Comparison of ENCODE assay signal across 1 cellular context in the genomic region with DNA sequence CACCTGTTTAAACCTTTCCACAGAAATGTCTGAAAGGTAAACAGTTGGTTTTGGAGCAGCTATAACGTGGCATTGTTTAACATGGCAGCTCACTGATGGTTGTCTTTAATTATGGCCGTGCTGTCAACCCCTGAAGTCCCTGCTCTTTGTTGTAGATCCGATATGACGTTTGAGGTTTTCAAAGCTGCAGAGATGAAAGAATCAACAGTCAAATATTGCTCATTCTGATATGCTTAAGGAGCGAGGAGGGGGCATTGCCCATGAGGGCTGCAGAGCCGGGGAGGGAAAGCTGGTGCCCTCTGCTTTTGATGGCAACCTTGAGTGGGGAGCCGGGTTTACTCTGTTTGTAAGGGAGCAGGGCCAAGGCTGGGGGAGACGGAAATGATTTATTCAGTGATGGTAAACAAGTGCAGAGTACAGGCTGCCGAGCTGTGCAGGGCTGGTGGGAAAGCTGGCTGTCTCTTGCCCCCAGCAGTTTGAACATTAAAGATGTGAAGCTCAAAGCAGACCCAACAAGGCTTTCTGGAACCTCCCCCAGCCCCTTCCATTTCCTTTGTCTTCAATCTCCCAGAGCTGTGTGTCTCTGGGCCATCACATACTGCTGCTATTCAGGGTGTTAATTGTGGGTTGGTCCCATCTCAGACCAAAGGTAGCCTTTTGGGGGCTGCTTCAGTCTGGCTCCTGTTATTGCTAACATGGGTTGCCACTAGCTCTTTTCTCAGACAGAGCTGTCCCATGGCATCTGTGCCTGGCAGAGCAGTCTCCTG.
A peak's percentile ranks its signal among the peaks of the same experiment; 100 is the strongest.
TF ChIP-seq lines count a peak whose summit lies in the region.

No MANE protein-coding gene starts in this region.

TF ChIP-seq in HepG2, 621 proteins besides CTCF, POLR2A, EP300 and RAD21 (continued from another document and continues in another):
- TF ChIP-seq, protein P1, sequence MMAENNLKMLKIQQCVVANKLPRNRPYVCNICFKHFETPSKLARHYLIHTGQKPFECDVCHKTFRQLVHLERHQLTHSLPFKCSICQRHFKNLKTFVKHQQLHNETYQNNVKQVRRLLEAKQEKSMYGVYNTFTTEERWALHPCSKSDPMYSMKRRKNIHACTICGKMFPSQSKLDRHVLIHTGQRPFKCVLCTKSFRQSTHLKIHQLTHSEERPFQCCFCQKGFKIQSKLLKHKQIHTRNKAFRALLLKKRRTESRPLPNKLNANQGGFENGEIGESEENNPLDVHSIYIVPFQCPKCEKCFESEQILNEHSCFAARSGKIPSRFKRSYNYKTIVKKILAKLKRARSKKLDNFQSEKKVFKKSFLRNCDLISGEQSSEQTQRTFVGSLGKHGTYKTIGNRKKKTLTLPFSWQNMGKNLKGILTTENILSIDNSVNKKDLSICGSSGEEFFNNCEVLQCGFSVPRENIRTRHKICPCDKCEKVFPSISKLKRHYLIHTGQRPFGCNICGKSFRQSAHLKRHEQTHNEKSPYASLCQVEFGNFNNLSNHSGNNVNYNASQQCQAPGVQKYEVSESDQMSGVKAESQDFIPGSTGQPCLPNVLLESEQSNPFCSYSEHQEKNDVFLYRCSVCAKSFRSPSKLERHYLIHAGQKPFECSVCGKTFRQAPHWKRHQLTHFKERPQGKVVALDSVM (CRISPR knock-in tag; IDR thresholded peaks at IDR 0.05) = 0 out of 2 replicates have a peak, but pooled peaks have one; percentile 10
- peak; percentile 55; the same call in 1 of the 2 replicates for TF ChIP-seq EHMT2 (IDR thresholded peaks at IDR 0.05; ENCODE audit: borderline replicate concordance, low read depth, low read length)
- TF ChIP-seq, protein P2, sequence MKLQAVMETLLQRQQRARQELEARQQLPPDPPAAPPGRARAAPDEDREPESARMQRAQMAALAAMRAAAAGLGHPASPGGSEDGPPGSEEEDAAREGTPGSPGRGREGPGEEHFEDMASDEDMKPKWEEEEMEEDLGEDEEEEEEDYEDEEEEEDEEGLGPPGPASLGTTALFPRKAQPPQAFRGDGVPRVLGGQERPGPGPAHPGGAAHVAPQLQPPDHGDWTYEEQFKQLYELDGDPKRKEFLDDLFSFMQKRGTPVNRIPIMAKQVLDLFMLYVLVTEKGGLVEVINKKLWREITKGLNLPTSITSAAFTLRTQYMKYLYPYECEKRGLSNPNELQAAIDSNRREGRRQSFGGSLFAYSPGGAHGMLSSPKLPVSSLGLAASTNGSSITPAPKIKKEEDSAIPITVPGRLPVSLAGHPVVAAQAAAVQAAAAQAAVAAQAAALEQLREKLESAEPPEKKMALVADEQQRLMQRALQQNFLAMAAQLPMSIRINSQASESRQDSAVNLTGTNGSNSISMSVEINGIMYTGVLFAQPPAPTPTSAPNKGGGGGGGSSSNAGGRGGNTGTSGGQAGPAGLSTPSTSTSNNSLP (IDR thresholded peaks at IDR 0.05; ENCODE audit: low read depth, low read length) = peak; percentile 68
- no peak for TF ChIP-seq ZNF138 (CRISPR knock-in tag; IDR thresholded peaks at IDR 0.05; ENCODE audit: low read depth)
- TF ChIP-seq HNF4G (IDR thresholded peaks at IDR 0.05; ENCODE audit: borderline replicate concordance, low read depth, low read length) = peak; percentile 52; the same call in 1 of the 2 replicates
- TF ChIP-seq HNF4G (CRISPR knock-in tag; IDR thresholded peaks at IDR 0.05; ENCODE audit: borderline replicate concordance, low read depth) = peak; percentile 48; the same call in 1 of the 2 replicates
- TF ChIP-seq ZNF503 (CRISPR knock-in tag; IDR thresholded peaks at IDR 0.05) = peak; percentile 92
- peak; percentile 100 for TF ChIP-seq SALL1 (CRISPR knock-in tag; IDR thresholded peaks at IDR 0.05)
- TF ChIP-seq ZNF75D (CRISPR knock-in tag; IDR thresholded peaks at IDR 0.05; ENCODE audit: borderline replicate concordance) = no peak
- peak; percentile 44; the same call in 1 of the 2 replicates for TF ChIP-seq MAZ (IDR thresholded peaks at IDR 0.05; ENCODE audit: borderline replicate concordance, low read depth, low read length)
- peak; percentile 65; the same call in 1 of the 2 replicates for TF ChIP-seq MAZ (CRISPR knock-in tag; IDR thresholded peaks at IDR 0.05; ENCODE audit: low read depth)
- TF ChIP-seq, protein P3, sequence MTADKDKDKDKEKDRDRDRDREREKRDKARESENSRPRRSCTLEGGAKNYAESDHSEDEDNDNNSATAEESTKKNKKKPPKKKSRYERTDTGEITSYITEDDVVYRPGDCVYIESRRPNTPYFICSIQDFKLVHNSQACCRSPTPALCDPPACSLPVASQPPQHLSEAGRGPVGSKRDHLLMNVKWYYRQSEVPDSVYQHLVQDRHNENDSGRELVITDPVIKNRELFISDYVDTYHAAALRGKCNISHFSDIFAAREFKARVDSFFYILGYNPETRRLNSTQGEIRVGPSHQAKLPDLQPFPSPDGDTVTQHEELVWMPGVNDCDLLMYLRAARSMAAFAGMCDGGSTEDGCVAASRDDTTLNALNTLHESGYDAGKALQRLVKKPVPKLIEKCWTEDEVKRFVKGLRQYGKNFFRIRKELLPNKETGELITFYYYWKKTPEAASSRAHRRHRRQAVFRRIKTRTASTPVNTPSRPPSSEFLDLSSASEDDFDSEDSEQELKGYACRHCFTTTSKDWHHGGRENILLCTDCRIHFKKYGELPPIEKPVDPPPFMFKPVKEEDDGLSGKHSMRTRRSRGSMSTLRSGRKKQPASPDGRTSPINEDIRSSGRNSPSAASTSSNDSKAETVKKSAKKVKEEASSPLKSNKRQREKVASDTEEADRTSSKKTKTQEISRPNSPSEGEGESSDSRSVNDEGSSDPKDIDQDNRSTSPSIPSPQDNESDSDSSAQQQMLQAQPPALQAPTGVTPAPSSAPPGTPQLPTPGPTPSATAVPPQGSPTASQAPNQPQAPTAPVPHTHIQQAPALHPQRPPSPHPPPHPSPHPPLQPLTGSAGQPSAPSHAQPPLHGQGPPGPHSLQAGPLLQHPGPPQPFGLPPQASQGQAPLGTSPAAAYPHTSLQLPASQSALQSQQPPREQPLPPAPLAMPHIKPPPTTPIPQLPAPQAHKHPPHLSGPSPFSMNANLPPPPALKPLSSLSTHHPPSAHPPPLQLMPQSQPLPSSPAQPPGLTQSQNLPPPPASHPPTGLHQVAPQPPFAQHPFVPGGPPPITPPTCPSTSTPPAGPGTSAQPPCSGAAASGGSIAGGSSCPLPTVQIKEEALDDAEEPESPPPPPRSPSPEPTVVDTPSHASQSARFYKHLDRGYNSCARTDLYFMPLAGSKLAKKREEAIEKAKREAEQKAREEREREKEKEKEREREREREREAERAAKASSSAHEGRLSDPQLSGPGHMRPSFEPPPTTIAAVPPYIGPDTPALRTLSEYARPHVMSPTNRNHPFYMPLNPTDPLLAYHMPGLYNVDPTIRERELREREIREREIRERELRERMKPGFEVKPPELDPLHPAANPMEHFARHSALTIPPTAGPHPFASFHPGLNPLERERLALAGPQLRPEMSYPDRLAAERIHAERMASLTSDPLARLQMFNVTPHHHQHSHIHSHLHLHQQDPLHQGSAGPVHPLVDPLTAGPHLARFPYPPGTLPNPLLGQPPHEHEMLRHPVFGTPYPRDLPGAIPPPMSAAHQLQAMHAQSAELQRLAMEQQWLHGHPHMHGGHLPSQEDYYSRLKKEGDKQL (CRISPR knock-in tag; IDR thresholded peaks at IDR 0.05; ENCODE audit: low read depth) = peak; percentile 90; the same call in 1 of the 2 replicates
- no peak for TF ChIP-seq ZNF878 (CRISPR knock-in tag; IDR thresholded peaks at IDR 0.05)
- no peak for TF ChIP-seq SYNCRIP (IDR thresholded peaks at IDR 0.05; ENCODE audit: insufficient read depth, low read depth, low read length)
- no peak for TF ChIP-seq ZBTB38 (CRISPR knock-in tag; IDR thresholded peaks at IDR 0.05)
- peak; percentile 67 for TF ChIP-seq YY1 (IDR thresholded peaks at IDR 0.05; ENCODE audit: insufficient read depth, insufficient replicate concordance, low read depth, low read length)
- TF ChIP-seq ZNF580 (CRISPR knock-in tag; IDR thresholded peaks at IDR 0.05; ENCODE audit: borderline replicate concordance, low read depth) = 0 out of 2 replicates have a peak, but pooled peaks have one; percentile 21
- TF ChIP-seq KDM1A (CRISPR knock-in tag; IDR thresholded peaks at IDR 0.05) = peak; percentile 71; the same call in 1 of the 2 replicates
- no peak for TF ChIP-seq ARHGAP35 (CRISPR knock-in tag; IDR thresholded peaks at IDR 0.05; ENCODE audit: borderline replicate concordance)
- TF ChIP-seq FOSL1 (CRISPR knock-in tag; IDR thresholded peaks at IDR 0.05; ENCODE audit: borderline replicate concordance) = no peak
- no peak for TF ChIP-seq SSRP1 (CRISPR knock-in tag; IDR thresholded peaks at IDR 0.05)
- TF ChIP-seq JUN (CRISPR knock-in tag; IDR thresholded peaks at IDR 0.05) = peak; percentile 89
- TF ChIP-seq THAP9 (CRISPR knock-in tag; IDR thresholded peaks at IDR 0.05; ENCODE audit: borderline replicate concordance) = peak; percentile 71; the same call in 1 of the 2 replicates
- TF ChIP-seq ZKSCAN5 (CRISPR knock-in tag; IDR thresholded peaks at IDR 0.05) = no peak
- TF ChIP-seq MXD1 (CRISPR knock-in tag; IDR thresholded peaks at IDR 0.05) = no peak
- TF ChIP-seq HDAC2 (CRISPR knock-in tag; IDR thresholded peaks at IDR 0.05) = peak; percentile 86
- no peak for TF ChIP-seq U2AF1 (optimal IDR thresholded peaks at IDR 0.05; ENCODE audit: low read depth, low read length)
- no peak for TF ChIP-seq ZNF672 (CRISPR knock-in tag; IDR thresholded peaks at IDR 0.05)
- TF ChIP-seq, protein P4, sequence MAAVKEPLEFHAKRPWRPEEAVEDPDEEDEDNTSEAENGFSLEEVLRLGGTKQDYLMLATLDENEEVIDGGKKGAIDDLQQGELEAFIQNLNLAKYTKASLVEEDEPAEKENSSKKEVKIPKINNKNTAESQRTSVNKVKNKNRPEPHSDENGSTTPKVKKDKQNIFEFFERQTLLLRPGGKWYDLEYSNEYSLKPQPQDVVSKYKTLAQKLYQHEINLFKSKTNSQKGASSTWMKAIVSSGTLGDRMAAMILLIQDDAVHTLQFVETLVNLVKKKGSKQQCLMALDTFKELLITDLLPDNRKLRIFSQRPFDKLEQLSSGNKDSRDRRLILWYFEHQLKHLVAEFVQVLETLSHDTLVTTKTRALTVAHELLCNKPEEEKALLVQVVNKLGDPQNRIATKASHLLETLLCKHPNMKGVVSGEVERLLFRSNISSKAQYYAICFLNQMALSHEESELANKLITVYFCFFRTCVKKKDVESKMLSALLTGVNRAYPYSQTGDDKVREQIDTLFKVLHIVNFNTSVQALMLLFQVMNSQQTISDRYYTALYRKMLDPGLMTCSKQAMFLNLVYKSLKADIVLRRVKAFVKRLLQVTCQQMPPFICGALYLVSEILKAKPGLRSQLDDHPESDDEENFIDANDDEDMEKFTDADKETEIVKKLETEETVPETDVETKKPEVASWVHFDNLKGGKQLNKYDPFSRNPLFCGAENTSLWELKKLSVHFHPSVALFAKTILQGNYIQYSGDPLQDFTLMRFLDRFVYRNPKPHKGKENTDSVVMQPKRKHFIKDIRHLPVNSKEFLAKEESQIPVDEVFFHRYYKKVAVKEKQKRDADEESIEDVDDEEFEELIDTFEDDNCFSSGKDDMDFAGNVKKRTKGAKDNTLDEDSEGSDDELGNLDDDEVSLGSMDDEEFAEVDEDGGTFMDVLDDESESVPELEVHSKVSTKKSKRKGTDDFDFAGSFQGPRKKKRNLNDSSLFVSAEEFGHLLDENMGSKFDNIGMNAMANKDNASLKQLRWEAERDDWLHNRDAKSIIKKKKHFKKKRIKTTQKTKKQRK (IDR thresholded peaks at IDR 0.05; ENCODE audit: low read length) = no peak
- peak; percentile 10; the same call in 1 of the 2 replicates for TF ChIP-seq ZNF331 (CRISPR knock-in tag; IDR thresholded peaks at IDR 0.05)
- TF ChIP-seq, protein P5, sequence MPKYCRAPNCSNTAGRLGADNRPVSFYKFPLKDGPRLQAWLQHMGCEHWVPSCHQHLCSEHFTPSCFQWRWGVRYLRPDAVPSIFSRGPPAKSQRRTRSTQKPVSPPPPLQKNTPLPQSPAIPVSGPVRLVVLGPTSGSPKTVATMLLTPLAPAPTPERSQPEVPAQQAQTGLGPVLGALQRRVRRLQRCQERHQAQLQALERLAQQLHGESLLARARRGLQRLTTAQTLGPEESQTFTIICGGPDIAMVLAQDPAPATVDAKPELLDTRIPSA (CRISPR knock-in tag; IDR thresholded peaks at IDR 0.05; ENCODE audit: borderline replicate concordance) = no peak
- TF ChIP-seq SIN3B (IDR thresholded peaks at IDR 0.05; ENCODE audit: low read length) = no peak
- peak; percentile 70; the same call in 1 of the 2 replicates for TF ChIP-seq NFKBIZ (CRISPR knock-in tag; IDR thresholded peaks at IDR 0.05)
